In genomic region chrX:1491851-1492349, GRCh38 we compare ENCODE assay signal across 9 cellular contexts. TPM values are rescaled to one million over a fixed set of nuclear protein-coding genes. Genes with fewer than 3 reads are reported as not detected.
A peak's percentile ranks its signal among the peaks of the same experiment; 100 is the strongest.
DNase-seq lines count a peak whose midpoint lies in the region; ATAC-seq and TF ChIP-seq lines count a peak whose summit lies in the region.
"Had no signal": no experiment of that assay in that cellular context is flagged by ENCODE, and none has a peak within 500 bp of the region (broad histone marks: within the 10 kb centered on the region; RNA-seq: fewer than 3 reads in every experiment).

No MANE protein-coding gene starts in this region.

- peaks cover 6% of the 10 kb centered on the region for H3K36me3 Mint-ChIP-seq in Caco-2 (ENCODE audit: insufficient read depth, unreplicated experiment)

- no TSS peak for BruUV-seq in Caco-2 (replicated peaks; lab: Mats Ljungman, UMichigan)

- H3K4me3 ChIP-seq in Caco-2 (ENCODE audit: low read depth, low read length), result no peak overlapping the region

- ATAC-seq in GM19328 (IDR thresholded peaks at IDR 0.05; ENCODE audit: unreplicated experiment), result peak; percentile 77
- peak; percentile 70 for ATAC-seq in HG03108 (IDR thresholded peaks at IDR 0.05; ENCODE audit: unreplicated experiment)

- no peaks in the 10 kb centered on the region for H3K36me3 ChIP-seq in Caco-2 (ENCODE audit: control insufficient read depth, insufficient read depth, low read length)

- intact Hi-C loops in Caco-2 (cut with micrococcal nuclease; ENCODE audit: unreplicated experiment), result no loop called here

- no peaks in the 10 kb centered on the region for H3K4me1 ChIP-seq in Caco-2

- TF ChIP-seq CTCF in Caco-2 (IDR thresholded peaks at IDR 0.05; ENCODE audit: insufficient read depth in 1 of 2, low read depth in 1 of 2, low read length in 1 of 2, severe bottlenecking in 1 of 2, unreplicated experiment in 1 of 2), result no peak

- POLR2A ChIA-PET in Caco-2 (lab: Charles Lee), result no interaction called here

- H3K4me1 Mint-ChIP-seq in Caco-2 (ENCODE audit: low read depth, unreplicated experiment), result no peaks in the 10 kb centered on the region

- H3K27me3 Mint-ChIP-seq in Caco-2 (ENCODE audit: insufficient read depth, unreplicated experiment), result no peaks in the 10 kb centered on the region

- DNase-seq in Caco-2 (peak; percentile 43 to 64), left kidney (ENCODE audit: low read depth, low spot score) (peak; percentile 57), NCI-H1694 (lab: John Stamatoyannopoulos, UW) (no peak), SIG-M5 treated with dmso at 0.1 percent for 504 hours (lab: John Stamatoyannopoulos, UW; ENCODE audit: unreplicated experiment) (no peak), DMS53 treated with DMSO at 0.1 percent for 48 hours (lab: John Stamatoyannopoulos, UW; ENCODE audit: unreplicated experiment) (no peak)
- DNase-seq in activated CD4-positive, alpha-beta T cell treated with anti-CD3 and anti-CD28 coated beads, Interleukin-2, amount 50 U/mL, for 48 hours, result peak; percentile 52 to 68

- H3K9me3 Mint-ChIP-seq in Caco-2 (ENCODE audit: unreplicated experiment), result peaks cover 9% of the 10 kb centered on the region

- no peaks in the 10 kb centered on the region for H3K27me3 ChIP-seq in Caco-2 (replicated peaks; ENCODE audit: control insufficient read depth, insufficient read depth, low read length)

- H3K4me3 Mint-ChIP-seq in Caco-2 (ENCODE audit: unreplicated experiment), result no peak overlapping the region

- CTCF ChIA-PET in Caco-2 (lab: Charles Lee), result no interaction called here

- no peaks in the 10 kb centered on the region for H3K9me3 ChIP-seq in Caco-2

- H3K27ac Mint-ChIP-seq in Caco-2 (ENCODE audit: unreplicated experiment), result no peak overlapping the region

RNA-seq across cellular contexts. Expression of gene ASMTL, which starts 39.2 kb away (rescaled TPM):
- 15.4 and 17.4 TPM in 2 replicates for total RNA-seq in Caco-2 (2022)

RNA-seq across cellular contexts. Expression of gene P2RY8, which starts 45.1 kb away (rescaled TPM):
- not detected in 2 replicates for total RNA-seq in Caco-2 (2022)
- total RNA-seq: endothelial cell of umbilical vein had no signal

Comparison
In these comparisons a context has a peak if more than half of its experiments do, and no peak if none do; other contexts are left out.
1. DNase-seq: peak in Caco-2 (2 of 2), activated CD4-positive, alpha-beta T cell treated with anti-CD3 and anti-CD28 coated beads, Interleukin-2, amount 50 U/mL, for 48 hours (2 of 2) and left kidney (single experiment); none in NCI-H1694 (single experiment), SIG-M5 treated with dmso at 0.1 percent for 504 hours (single experiment) and DMS53 treated with DMSO at 0.1 percent for 48 hours (single experiment).